24 cellular contexts compared by ENCODE assay signal in genomic region chr3:188139466-188139865, GRCh38.
"Had no signal": no experiment of that assay in that cellular context is flagged by ENCODE, and none has a peak within 500 bp of the region (broad histone marks: within the 10 kb centered on the region; RNA-seq: fewer than 3 reads in every experiment).

No MANE protein-coding gene starts in this region.

- ATAC-seq: activated naive CD8-positive, alpha-beta T cell treated with anti-CD3 and anti-CD28 coated beads, Interleukin-2, amount 50 U/mL, for 24 hours; body of pancreas; left lobe of liver; lower lobe of right lung; naive thymus-derived CD8-positive, alpha-beta T cell had no signal

- H3K9me3 Mint-ChIP-seq: activated CD4-positive, alpha-beta memory T cell treated with anti-CD3 and anti-CD28 coated beads for 36 hours; activated naive CD8-positive, alpha-beta T cell treated with anti-CD3 and anti-CD28 coated beads, Interleukin-2, amount 50 U/mL, for 24 hours; immature natural killer cell; naive thymus-derived CD8-positive, alpha-beta T cell had no signal

- H3K36me3 ChIP-seq: lower lobe of right lung, sigmoid colon, vagina had no signal

- H3K4me2 ChIP-seq: hepatocyte had no signal

- H3K4me3 ChIP-seq: body of pancreas, hepatocyte, lower lobe of right lung, sigmoid colon, testis, vagina had no signal

- DNase-seq: activated CD4-positive, alpha-beta memory T cell treated with anti-CD3 and anti-CD28 coated beads for 36 hours; activated CD4-positive, alpha-beta T cell treated with anti-CD3 and anti-CD28 coated beads for 48 hours; activated gamma-delta T cell; activated naive CD4-positive, alpha-beta T cell treated with anti-CD3 and anti-CD28 coated beads, Interleukin-2, amount 50 U/mL, for 16 hours; activated naive CD8-positive, alpha-beta T cell treated with anti-CD3 and anti-CD28 coated beads, Interleukin-2, amount 50 U/mL, for 24 hours; activated T-cell treated with anti-CD3 and anti-CD28 coated beads for 4 hours; anterior cingulate cortex; body of pancreas; effector CD4-positive, alpha-beta T cell; erythroblast; foreskin melanocyte; immature natural killer cell; lower lobe of right lung; naive thymus-derived CD8-positive, alpha-beta T cell; retina; sigmoid colon; stimulated activated CD4-positive, alpha-beta T cell treated with anti-CD3 and anti-CD28 coated beads, Interleukin-4, amount 100 ng/mL, for 1 hour; stimulated activated naive CD4-positive, alpha-beta T cell; testis; trophoblast cell had no signal

- H3K36me3 Mint-ChIP-seq: activated CD4-positive, alpha-beta memory T cell treated with anti-CD3 and anti-CD28 coated beads for 36 hours; immature natural killer cell; naive thymus-derived CD8-positive, alpha-beta T cell had no signal

- H2AFZ ChIP-seq: hepatocyte had no signal

- H3K4me3 Mint-ChIP-seq: activated CD4-positive, alpha-beta memory T cell treated with anti-CD3 and anti-CD28 coated beads for 36 hours; activated naive CD8-positive, alpha-beta T cell treated with anti-CD3 and anti-CD28 coated beads, Interleukin-2, amount 50 U/mL, for 24 hours; immature natural killer cell; naive thymus-derived CD8-positive, alpha-beta T cell had no signal

- H3K9me3 ChIP-seq: body of pancreas, lower lobe of right lung, sigmoid colon, testis, vagina had no signal

- H3K27me3 ChIP-seq: body of pancreas, hepatocyte, sigmoid colon, testis, vagina had no signal

- H3K27ac Mint-ChIP-seq: activated CD4-positive, alpha-beta memory T cell treated with anti-CD3 and anti-CD28 coated beads for 36 hours; activated naive CD8-positive, alpha-beta T cell treated with anti-CD3 and anti-CD28 coated beads, Interleukin-2, amount 50 U/mL, for 24 hours; naive thymus-derived CD8-positive, alpha-beta T cell; progenitor cell of endocrine pancreas had no signal

- H3K79me2 ChIP-seq: hepatocyte had no signal

- H3K27ac ChIP-seq: body of pancreas, hepatocyte, lower lobe of right lung, sigmoid colon, testis, vagina had no signal

- H3K4me1 ChIP-seq: body of pancreas, lower lobe of right lung, sigmoid colon, testis, vagina had no signal

- H3K27me3 Mint-ChIP-seq: activated CD4-positive, alpha-beta memory T cell treated with anti-CD3 and anti-CD28 coated beads for 36 hours had no signal
